In the genomic region with DNA sequence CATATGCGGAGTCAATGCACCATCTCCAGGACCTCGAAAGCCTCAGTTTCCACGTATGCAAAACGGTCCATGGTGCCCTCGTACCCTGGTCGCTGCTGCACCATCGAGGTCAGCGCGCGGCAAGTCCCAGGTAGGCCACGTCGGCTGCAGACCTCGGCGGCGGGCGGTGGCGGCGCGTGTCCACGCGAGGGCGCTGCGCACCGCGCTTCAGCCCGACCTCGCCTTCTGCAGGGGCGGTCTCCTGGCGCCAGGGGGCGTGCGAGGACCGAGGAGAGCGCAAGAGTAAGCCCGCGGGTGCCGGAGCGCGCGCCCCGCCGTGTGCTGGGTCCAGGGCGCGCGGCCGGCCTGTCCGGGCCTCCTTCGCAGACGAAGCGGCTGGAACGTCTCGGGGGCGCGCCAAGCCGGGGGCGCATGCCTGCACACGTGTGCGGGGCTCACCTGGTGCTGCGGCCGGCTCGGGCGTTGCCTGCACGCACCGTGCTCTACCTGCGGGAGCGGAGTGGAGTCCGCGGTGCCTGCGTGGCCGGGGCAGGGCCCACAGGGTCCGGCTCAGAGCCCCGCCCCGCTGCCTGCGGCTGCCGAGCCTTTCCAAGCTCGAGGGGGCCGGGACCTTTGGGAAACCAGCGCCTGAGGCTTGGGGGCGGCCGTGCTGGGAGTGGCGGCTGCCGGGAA, we compare ENCODE assay signal across 8 cellular contexts.
A peak's percentile ranks its signal among the peaks of the same experiment; 100 is the strongest.
DNase-seq lines count a peak whose midpoint lies in the region; ATAC-seq lines count a peak whose summit lies in the region.

No MANE protein-coding gene starts in this region.

- H3K9ac ChIP-seq in HUES48 (ENCODE audit: low read depth, low read length): peak overlapping the region; percentile 69; the same call in 1 of the 2 replicates
- H3K9ac ChIP-seq in subcutaneous abdominal adipose tissue (ENCODE audit: low read length in 5 of 5): peak overlapping the region in 4 of 5 donors; percentile 39 to 71 (median 54)

- no peaks in the 10 kb centered on the region for H3K4me1 ChIP-seq in HUES48 (ENCODE audit: control insufficient read depth, insufficient read depth, low read length)
- H3K4me1 ChIP-seq in subcutaneous abdominal adipose tissue (ENCODE audit: control insufficient read depth in 5 of 5, insufficient read depth in 5 of 5, low read length in 5 of 5): peaks cover 0 to 13% (median 9%) of the 10 kb centered on the region in 5 donors

- H3K27me3 ChIP-seq in HUES48 (ENCODE audit: control insufficient read depth, insufficient read depth, low read length): no peaks in the 10 kb centered on the region
- peaks cover 0 to 15% (median 5%) of the 10 kb centered on the region in 5 donors for H3K27me3 ChIP-seq in subcutaneous abdominal adipose tissue (ENCODE audit: control insufficient read depth in 5 of 5, insufficient read depth in 4 of 5, low read length in 5 of 5)

- peak overlapping the region; percentile 67 for H3K4me3 ChIP-seq in HUES48 (ENCODE audit: low read depth, low read length)
- H3K4me3 ChIP-seq in subcutaneous abdominal adipose tissue (ENCODE audit: low read depth in 1 of 5, low read length in 5 of 5): peak overlapping the region in 4 of 5 donors; percentile 66 to 81 (median 74)

- no peak overlapping the region for H3K27ac ChIP-seq in HUES48 (ENCODE audit: low read depth, low read length)
- no peak overlapping the region for H3K27ac ChIP-seq in subcutaneous abdominal adipose tissue (ENCODE audit: low read depth, low read length)

- peak; percentile 90 for ATAC-seq in GM21423 (IDR thresholded peaks at IDR 0.05; ENCODE audit: unreplicated experiment)

- H3K9me3 ChIP-seq in HUES48 (ENCODE audit: control insufficient read depth, insufficient read depth, low read length): no peaks in the 10 kb centered on the region
- H3K9me3 ChIP-seq in subcutaneous abdominal adipose tissue (ENCODE audit: control insufficient read depth in 5 of 5, low read length in 5 of 5): no peaks in the 10 kb centered on the region

- peaks cover 7% of the 10 kb centered on the region; the same call in 1 of the 2 replicates for H3K36me3 ChIP-seq in HUES48 (ENCODE audit: control insufficient read depth, insufficient read depth, low read length)
- H3K36me3 ChIP-seq in subcutaneous abdominal adipose tissue (ENCODE audit: control insufficient read depth in 5 of 5, insufficient read depth in 5 of 5, low read length in 5 of 5): peaks cover 0 to 29% (median 23%) of the 10 kb centered on the region in 5 donors

- peak; percentile 48 for DNase-seq in DMS153 (lab: John Stamatoyannopoulos, UW)
- DNase-seq in SHP77 (lab: John Stamatoyannopoulos, UW): peak; percentile 46 to 75
- DNase-seq in activated naive CD4-positive, alpha-beta T cell (lab: John Stamatoyannopoulos, UW): peak; percentile 82 to 91 (median 87)
- peak; percentile 72 for DNase-seq in globus pallidus (ENCODE audit: low spot score)
- DNase-seq in nucleus accumbens (lab: John Stamatoyannopoulos, UW): peak in 53 of 56 donors; percentile 29 to 93 (median 70)
